In genomic region chr16:21365541-21365940, GRCh38 we compare ENCODE assay signal across 8 cellular contexts.
DNase-seq lines count a peak whose midpoint lies in the region; ATAC-seq lines count a peak whose summit lies in the region.
"Not testable (repeated sequence)": the region's sequence is repeated elsewhere in the genome, so short reads cannot be mapped to it uniquely, and the experiment has no call there.

No MANE protein-coding gene starts in this region.

- intact Hi-C loops in activated CD4-positive, alpha-beta T cell treated with anti-CD3 and anti-CD28 coated beads for 36 hours (cut with DNase I, micrococcal nuclease): not testable (repeated sequence)

- H3K9me3 Mint-ChIP-seq in IgD-negative memory B cell; activated CD4-positive, alpha-beta T cell treated with anti-CD3 and anti-CD28 coated beads for 36 hours (ENCODE audit: low read depth); stimulated activated memory B cell treated with anti-CD40 and anti-IgM and Interleukin-4, amounts not matched to agents 10 μg/mL and 1 μg/mL and 100 μg/mL, for 72 hours: not testable (repeated sequence)

- CTCF ChIA-PET in activated CD4-positive, alpha-beta T cell treated with anti-CD3 and anti-CD28 coated beads for 36 hours (lab: Charles Lee): not testable (repeated sequence)

- H3K27ac Mint-ChIP-seq in IgD-negative memory B cell: peak overlapping the region in 2 of 3 donors; percentile 64 to 85
- H3K27ac Mint-ChIP-seq in activated CD4-positive, alpha-beta T cell treated with anti-CD3 and anti-CD28 coated beads for 36 hours: not testable (repeated sequence)
- peak overlapping the region; percentile 94 for H3K27ac Mint-ChIP-seq in stimulated activated memory B cell treated with anti-CD40 and anti-IgM and Interleukin-4, amounts not matched to agents 10 μg/mL and 1 μg/mL and 100 μg/mL, for 72 hours

- H3K9ac ChIP-seq in BLaER1: not testable (repeated sequence)

- DNase-seq in activated CD4-positive, alpha-beta T cell treated with anti-CD3 and anti-CD28 coated beads for 36 hours: not testable (repeated sequence)

- POLR2A ChIA-PET in activated CD4-positive, alpha-beta T cell treated with anti-CD3 and anti-CD28 coated beads for 36 hours (lab: Charles Lee): not testable (repeated sequence)

- not testable (repeated sequence) for H3K36me3 Mint-ChIP-seq in IgD-negative memory B cell; activated CD4-positive, alpha-beta T cell treated with anti-CD3 and anti-CD28 coated beads for 36 hours (ENCODE audit: low read depth); stimulated activated memory B cell treated with anti-CD40 and anti-IgM and Interleukin-4, amounts not matched to agents 10 μg/mL and 1 μg/mL and 100 μg/mL, for 72 hours

- H4K20me1 ChIP-seq in BLaER1: not testable (repeated sequence)

- peak; percentile 44 for ATAC-seq in GM18861 (IDR thresholded peaks at IDR 0.05; ENCODE audit: unreplicated experiment)
- peak; percentile 40 for ATAC-seq in GM21423 (IDR thresholded peaks at IDR 0.05; ENCODE audit: unreplicated experiment)
- ATAC-seq in HG02678 (IDR thresholded peaks at IDR 0.05; ENCODE audit: unreplicated experiment): peak; percentile 42
- peak; percentile 37 for ATAC-seq in HG03175 (IDR thresholded peaks at IDR 0.05; ENCODE audit: unreplicated experiment)
- peak; percentile 37 for ATAC-seq in activated CD4-positive, alpha-beta T cell treated with anti-CD3 and anti-CD28 coated beads for 36 hours
- not testable (repeated sequence) for ATAC-seq in stimulated activated memory B cell treated with anti-CD40 and anti-IgM and Interleukin-4, amounts not matched to agents 10 μg/mL and 1 μg/mL and 100 μg/mL, for 72 hours

- not testable (repeated sequence) for H3K36me3 ChIP-seq in BLaER1

- H3K4me1 ChIP-seq in BLaER1: peaks cover 60% of the 10 kb centered on the region

- not testable (repeated sequence) for H3K27ac ChIP-seq in BLaER1

- H3K4me2 ChIP-seq in BLaER1: peak overlapping the region; percentile 39; the same call in 1 of the 2 replicates

- not testable (repeated sequence) for H3K27me3 Mint-ChIP-seq in IgD-negative memory B cell; activated CD4-positive, alpha-beta T cell treated with anti-CD3 and anti-CD28 coated beads for 36 hours; stimulated activated memory B cell treated with anti-CD40 and anti-IgM and Interleukin-4, amounts not matched to agents 10 μg/mL and 1 μg/mL and 100 μg/mL, for 72 hours

- not testable (repeated sequence) for H3K27me3 ChIP-seq in BLaER1

- peaks cover 24 to 34% (median 32%) of the 10 kb centered on the region in 3 donors for H3K4me1 Mint-ChIP-seq in IgD-negative memory B cell
- H3K4me1 Mint-ChIP-seq in activated CD4-positive, alpha-beta T cell treated with anti-CD3 and anti-CD28 coated beads for 36 hours: not testable (repeated sequence)
- peaks cover 64% of the 10 kb centered on the region for H3K4me1 Mint-ChIP-seq in stimulated activated memory B cell treated with anti-CD40 and anti-IgM and Interleukin-4, amounts not matched to agents 10 μg/mL and 1 μg/mL and 100 μg/mL, for 72 hours

- not testable (repeated sequence) for H3K9me3 ChIP-seq in BLaER1

- peak overlapping the region in 3 of 4 donors; percentile 13 to 79 (median 33) for H3K4me3 Mint-ChIP-seq in IgD-negative memory B cell
- H3K4me3 Mint-ChIP-seq in activated CD4-positive, alpha-beta T cell treated with anti-CD3 and anti-CD28 coated beads for 36 hours: not testable (repeated sequence)
- H3K4me3 Mint-ChIP-seq in stimulated activated memory B cell treated with anti-CD40 and anti-IgM and Interleukin-4, amounts not matched to agents 10 μg/mL and 1 μg/mL and 100 μg/mL, for 72 hours: peak overlapping the region; percentile 49

- not testable (repeated sequence) for H3K4me3 ChIP-seq in BLaER1
